9 cellular contexts compared by ENCODE assay signal in genomic region chr12:6839482-6840201, GRCh38. TPM values are rescaled to one million over a fixed set of nuclear protein-coding genes. Genes with fewer than 3 reads are reported as not detected.
DNase-seq lines count a peak whose midpoint lies in the region; ATAC-seq and TF ChIP-seq lines count a peak whose summit lies in the region.
"Had no signal": no experiment of that assay in that cellular context is flagged by ENCODE, and none has a peak within 500 bp of the region (broad histone marks: within the 10 kb centered on the region; RNA-seq: fewer than 3 reads in every experiment).

No MANE protein-coding gene starts in this region.

- H3K79me2 ChIP-seq in neural progenitor cell (ENCODE audit: low read depth): no peaks in the 10 kb centered on the region

- H3K9me3 Mint-ChIP-seq in neural progenitor cell: no peaks in the 10 kb centered on the region

- peaks cover 4% of the 10 kb centered on the region for H3K27me3 Mint-ChIP-seq in neural progenitor cell (ENCODE audit: insufficient read depth, low read depth)

- ATAC-seq in HG02678 (IDR thresholded peaks at IDR 0.05; ENCODE audit: unreplicated experiment): peak; percentile 92
- no peak for ATAC-seq in HG03025 (IDR thresholded peaks at IDR 0.05; ENCODE audit: low FRiP score, unreplicated experiment)

- peaks cover 29% of the 10 kb centered on the region for H3K4me1 Mint-ChIP-seq in neural progenitor cell

- no peak overlapping the region for H2AFZ ChIP-seq in neural progenitor cell (replicated peaks)

- no peak overlapping the region for H3K9ac ChIP-seq in neural progenitor cell

- no peaks in the 10 kb centered on the region for H3K27me3 ChIP-seq in neural progenitor cell

- no peak overlapping the region for H3K4me3 ChIP-seq in neural progenitor cell

- peaks cover 56% of the 10 kb centered on the region for H3F3A ChIP-seq in neural progenitor cell (ENCODE audit: low read depth)

- peak; percentile 14 for DNase-seq in DMS79 treated with DMSO at 0.1 percent for 48 hours (lab: John Stamatoyannopoulos, UW)
- DNase-seq in DMS79 (lab: John Stamatoyannopoulos, UW): no peak
- DNase-seq in NCI-H2196 (lab: John Stamatoyannopoulos, UW; ENCODE audit: unreplicated experiment): peak; percentile 41
- DNase-seq in neural progenitor cell (ENCODE audit: low spot score): peak; percentile 80
- DNase-seq in UCSD-AML1 (lab: John Stamatoyannopoulos, UW; ENCODE audit: unreplicated experiment): no peak
- DNase-seq in NOMO-1 treated with dmso at 0.1 percent for 144 hours (lab: John Stamatoyannopoulos, UW; ENCODE audit: unreplicated experiment): no peak
- DNase-seq: 8988T had no signal

- H3K27ac ChIP-seq in neural progenitor cell: peak overlapping the region; percentile 55

- H3K4me3 Mint-ChIP-seq in neural progenitor cell: no peak overlapping the region

- peaks cover 27% of the 10 kb centered on the region for H3K4me1 ChIP-seq in neural progenitor cell

- peaks cover 60% of the 10 kb centered on the region for H4K20me1 ChIP-seq in neural progenitor cell (ENCODE audit: low read depth)

- peaks cover 28% of the 10 kb centered on the region for H3K36me3 Mint-ChIP-seq in neural progenitor cell

- H3K9me3 ChIP-seq in neural progenitor cell (ENCODE audit: low read depth): no peaks in the 10 kb centered on the region

- TF ChIP-seq CTCF in neural progenitor cell (IDR thresholded peaks at IDR 0.05): no peak

- H3K27ac Mint-ChIP-seq in neural progenitor cell: peak overlapping the region; percentile 90

- H3K36me3 ChIP-seq in neural progenitor cell: no peaks in the 10 kb centered on the region

- peak overlapping the region; percentile 58 for H3K4me2 ChIP-seq in neural progenitor cell

RNA-seq across cellular contexts. Expression of gene GNB3, which starts 1.1 kb away (rescaled TPM):
- 2.7 and 7.6 TPM in 2 replicates for total RNA-seq in neural progenitor cell (ENCODE audit: low replicate concordance)

RNA-seq across cellular contexts. Expression of gene P3H3, which starts 11.4 kb away (rescaled TPM):
- 14.1 and 52.6 TPM in 2 replicates for total RNA-seq in neural progenitor cell (ENCODE audit: low replicate concordance)

RNA-seq across cellular contexts. Expression of gene CDCA3, which starts 11.4 kb away (rescaled TPM):
- total RNA-seq in neural progenitor cell (ENCODE audit: low replicate concordance): 62.1 and 73.5 TPM in 2 replicates

RNA-seq across cellular contexts. Expression of gene USP5, which starts 12.3 kb away (rescaled TPM):
- total RNA-seq in neural progenitor cell (ENCODE audit: low replicate concordance): 60.9 and 101 TPM in 2 replicates

RNA-seq across cellular contexts. Expression of gene GPR162, which starts 18.0 kb away (rescaled TPM):
- 10.0 and 27.6 TPM in 2 replicates for total RNA-seq in neural progenitor cell (ENCODE audit: low replicate concordance)

Comparison
In these comparisons a context has a peak if more than half of its experiments do, and no peak if none do; other contexts are left out.
1. DNase-seq: peak in DMS79 treated with DMSO at 0.1 percent for 48 hours (single experiment), NCI-H2196 (single experiment) and neural progenitor cell (single experiment); none in DMS79 (single experiment), UCSD-AML1 (single experiment) and NOMO-1 treated with dmso at 0.1 percent for 144 hours (single experiment).